Comparison of ENCODE assay signal across 20 cellular contexts in genomic region chr4:108796173-108796572, GRCh38. TPM values are rescaled to one million over a fixed set of nuclear protein-coding genes. Genes with fewer than 3 reads are reported as not detected.
DNase-seq lines count a peak whose midpoint lies in the region; ATAC-seq and TF ChIP-seq lines count a peak whose summit lies in the region.
"Had no signal": no experiment of that assay in that cellular context is flagged by ENCODE, and none has a peak within 500 bp of the region (broad histone marks: within the 10 kb centered on the region; RNA-seq: fewer than 3 reads in every experiment).

No MANE protein-coding gene starts in this region.

- peaks cover 0 to 25% (median 3%) of the 10 kb centered on the region in 12 donors for H3K4me1 ChIP-seq in heart left ventricle
- peaks cover 5 to 12% of the 10 kb centered on the region in 2 donors for H3K4me1 ChIP-seq in thoracic aorta (ENCODE audit: control insufficient read depth in 1 of 2, low read depth in 2 of 2)
- H3K4me1 ChIP-seq in HAP-1, result no peaks in the 10 kb centered on the region

- H3K27me3 ChIP-seq in heart left ventricle (no peaks in the 10 kb centered on the region), thoracic aorta (replicated peaks; ENCODE audit: insufficient read depth) (no peaks in the 10 kb centered on the region), HAP-1 (ENCODE audit: low read depth) (no peaks in the 10 kb centered on the region)

- no peak overlapping the region for H3K4me3 ChIP-seq in heart left ventricle
- peak overlapping the region; percentile 3 for H3K4me3 ChIP-seq in thoracic aorta
- no peak overlapping the region for H3K4me3 ChIP-seq in HAP-1

- in situ Hi-C loops in HAP-1 (cut with MboI; ENCODE audit: low sequenced_read_pairs), result no loop called here

- DNase-seq in heart left ventricle (no peak), left lobe of liver (ENCODE audit: low spot score) (no peak), thoracic aorta (ENCODE audit: low spot score) (no peak), HAP-1 (ENCODE audit: low spot score in 2 of 2) (no peak)
- DNase-seq: AML-193; COR-L47; DMS153; GOT3; MV-4-11; NCI-H1417; NCI-H187 treated with DMSO at 0.1 percent for 48 hours; NCI-H345; NCI-H526 treated with DMSO at 0.1 percent for 48 hours; NK-92 treated with Interleukin-12 subunit alpha and Interleukin-12 subunit beta, amount 100 ng/mL, for 24 hours had no signal

- peak overlapping the region; percentile 12 for H3K27ac ChIP-seq in cingulate gyrus (ENCODE audit: low read depth, low read length)
- H3K27ac ChIP-seq in heart left ventricle, result peak overlapping the region in 3 of 12 donors; percentile 13 to 42 (median 24)
- peak overlapping the region in 1 of 2 donors; percentile 37 for H3K27ac ChIP-seq in thoracic aorta

- no peaks in the 10 kb centered on the region for H3K36me3 ChIP-seq in heart left ventricle
- no peaks in the 10 kb centered on the region for H3K36me3 ChIP-seq in thoracic aorta
- no peaks in the 10 kb centered on the region for H3K36me3 ChIP-seq in HAP-1 (replicated peaks)

- WGBS in heart left ventricle, 4 donors, result 32 to 51% (median 38%) methylated on average over 3 of the region's 3 CpGs

- no peak for TF ChIP-seq CTCF in heart left ventricle (IDR thresholded peaks at IDR 0.05)
- TF ChIP-seq CTCF in thoracic aorta (IDR thresholded peaks at IDR 0.05), result no peak

- ATAC-seq in heart left ventricle (peak in 3 of 4 donors; percentile 16 to 71 (median 18)), left lobe of liver (peak; percentile 16), thoracic aorta (ENCODE audit: insufficient number of reproducible peaks, low FRiP score, low read depth) (peak; percentile 27), GM21528 (IDR thresholded peaks at IDR 0.05; ENCODE audit: low FRiP score, unreplicated experiment) (no peak), HG02870 (IDR thresholded peaks at IDR 0.05; ENCODE audit: unreplicated experiment) (no peak)

- TF ChIP-seq POLR2A in heart left ventricle (IDR thresholded peaks at IDR 0.05), result no peak

- H3K9me3 ChIP-seq in heart left ventricle (no peaks in the 10 kb centered on the region), thoracic aorta (no peaks in the 10 kb centered on the region), HAP-1 (no peaks in the 10 kb centered on the region)

- intact Hi-C loops in heart left ventricle (cut with DNase I), result no loop called here

RNA-seq across cellular contexts. Expression of gene ETNPPL, which starts 33.3 kb away (rescaled TPM):
- total RNA-seq in heart left ventricle (10 to 100 TPM in 1 of 9 donors, 1 to 10 TPM in 8; 2.2 to 11.5 (median 8.0) TPM), left lobe of liver (127 TPM), thoracic aorta (not detected)
- 1 to 10 TPM; 4.0 to 5.6 TPM for polyA plus RNA-seq in heart left ventricle
- total RNA-seq: HT1080, OCI-LY7 had no signal
- polyA plus RNA-seq: CD14-positive monocyte had no signal

Comparison
In these comparisons a context has a peak if more than half of its experiments do, and no peak if none do; other contexts are left out.
1. ATAC-seq: peak in heart left ventricle (3 of 4), left lobe of liver (single experiment) and thoracic aorta (single experiment); none in GM21528 (single experiment) and HG02870 (single experiment).
2. RNA of gene ETNPPL, which starts 33.3 kb away (total RNA-seq): 127 TPM in left lobe of liver (single experiment); 2.2 to 11.5 TPM in heart left ventricle and not detected in thoracic aorta; every median in the first group is over 10 times any median in the second.